ENCODE assay signal across 22 cellular contexts in the genomic region with DNA sequence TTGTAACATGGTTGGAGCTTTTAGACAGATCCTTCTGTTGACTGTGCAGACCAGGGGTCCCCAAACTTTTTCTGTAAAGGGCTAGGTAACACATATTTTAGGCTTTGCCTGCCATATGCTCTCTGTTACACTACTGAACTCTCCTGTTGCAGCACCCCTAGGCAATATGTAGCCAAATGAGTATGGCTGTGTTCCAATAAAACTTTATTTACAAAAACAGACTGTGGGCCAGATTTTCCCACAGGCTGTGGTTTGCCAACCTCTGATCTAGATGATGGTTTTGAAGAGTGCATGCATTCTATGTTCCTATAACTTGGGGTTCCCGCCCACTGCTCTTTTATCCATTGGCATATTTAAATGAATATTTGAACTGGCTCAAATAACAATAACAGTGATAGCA.
"Had no signal": no experiment of that assay in that cellular context is flagged by ENCODE, and none has a peak within 500 bp of the region (broad histone marks: within the 10 kb centered on the region; RNA-seq: fewer than 3 reads in every experiment).

No MANE protein-coding gene starts in this region.

- H3K4me1 ChIP-seq: left lung had no signal

- H3K27me3 ChIP-seq: left lung had no signal

- H3K4me3 ChIP-seq: left lung, left ventricle myocardium inferior, lower lobe of right lung, lung, mucosa of descending colon had no signal

- ATAC-seq: left colon; left lobe of liver; lower lobe of right lung; mucosa of descending colon; naive thymus-derived CD4-positive, alpha-beta T cell; naive thymus-derived CD8-positive, alpha-beta T cell had no signal

- H3K36me3 ChIP-seq: left lung, left ventricle myocardium inferior, lower lobe of right lung had no signal

- DNase-seq: hippocampal formation; hypothalamus; immature natural killer cell; islet precursor cell; kidney; kidney glomerular epithelial cell; left cardiac atrium; left colon; left lung; left ventricle myocardium inferior; left ventricle myocardium superior; lower lobe of right lung; mesenchymal stem cell; mesendoderm; midbrain; mucosa of descending colon; naive B cell; naive thymus-derived CD4-positive, alpha-beta T cell; naive thymus-derived CD8-positive, alpha-beta T cell had no signal

- FAIRE-seq: islet of Langerhans, kidney had no signal

- H3K9me3 ChIP-seq: left lung, lower lobe of right lung, mucosa of descending colon had no signal

- H3K27ac ChIP-seq: left lung, left ventricle myocardium inferior, lower lobe of right lung had no signal
